ENCODE assay signal across 17 cellular contexts in genomic region chr3:55476515-55476914, GRCh38. TPM values are rescaled to one million over a fixed set of nuclear protein-coding genes. Genes with fewer than 3 reads are reported as not detected.
A peak's percentile ranks its signal among the peaks of the same experiment; 100 is the strongest.
DNase-seq lines count a peak whose midpoint lies in the region; ATAC-seq, FAIRE-seq and TF ChIP-seq lines count a peak whose summit lies in the region.
"Had no signal": no experiment of that assay in that cellular context is flagged by ENCODE, and none has a peak within 500 bp of the region (broad histone marks: within the 10 kb centered on the region; RNA-seq: fewer than 3 reads in every experiment).

No MANE protein-coding gene starts in this region.

- WGBS in heart right ventricle, 2 donors = 55 to 69% methylated on average over 3 of the region's 3 CpGs
- WGBS in SK-N-SH (ENCODE audit: low lambda C conversion rate) = 32% methylated on average over 3 of the region's 3 CpGs

- no peak overlapping the region for H2AFZ ChIP-seq in SK-N-SH (ENCODE audit: low read depth)

- peak overlapping the region; percentile 53 for H3K4me3 Mint-ChIP-seq in type B pancreatic cell
- H3K4me3 Mint-ChIP-seq in T-helper 2 cell treated with Interferon-gamma antibody and Interleukin-4, amounts not matched to agents 5 μg/mL and 100 μg/mL, for 36 hours = no peak overlapping the region
- H3K4me3 Mint-ChIP-seq: activated CD8-positive, alpha-beta T cell treated with anti-CD3 and anti-CD28 coated beads, Interleukin-2, amount 10 ng/mL, durations not matched to agents 7 days and 5 days had no signal

- H3K4me1 ChIP-seq in cardiac muscle cell (ENCODE audit: low read depth) (peaks cover 25% of the 10 kb centered on the region), heart right ventricle (peaks cover 0 to 14% (median under 1%) of the 10 kb centered on the region in 9 donors), SK-N-SH (ENCODE audit: control insufficient read depth in 1 of 2, insufficient read depth in 2 of 2, low read depth in 1 of 2, low read length in 1 of 2) (peaks cover 3 to 7% of the 10 kb centered on the region in 2 experiments; a peak in 2 of 4 replicates), kidney (ENCODE audit: control insufficient read depth in 1 of 2, insufficient read depth in 1 of 2, low read depth in 1 of 2, low read length in 2 of 2) (no peaks in the 10 kb centered on the region), gastrocnemius medialis (peaks cover 1 to 10% of the 10 kb centered on the region in 2 donors)
- H3K4me1 ChIP-seq: A549 had no signal

- no peak; a peak in 1 of 4 replicates for TF ChIP-seq EP300 in SK-N-SH (IDR thresholded peaks at IDR 0.05; ENCODE audit: borderline replicate concordance in 1 of 2, low read depth in 1 of 2, low read length in 1 of 2)

- TF ChIP-seq RAD21 in SK-N-SH (IDR thresholded peaks at IDR 0.05; ENCODE audit: low read length) = no peak

- POLR2A ChIA-PET in SK-N-SH (lab: Yijun Ruan, JAX) = no interaction called here

- no peak for TF ChIP-seq POLR2A in gastrocnemius medialis (IDR thresholded peaks at IDR 0.05)

- DNase-seq in cardiac muscle cell (ENCODE audit: low read depth in 1 of 2, low spot score in 1 of 2) (peak in 1 of 2 donors; percentile 84), heart right ventricle (no peak), SK-N-SH (no peak), fibroblast of pulmonary artery (ENCODE audit: low read depth) (peak; percentile 87), type B pancreatic cell (ENCODE audit: extremely low spot score, unreplicated experiment) (no peak), kidney (no peak), gastrocnemius medialis (no peak)
- DNase-seq in T-helper 2 cell treated with Interferon-gamma antibody and Interleukin-4, amounts not matched to agents 5 μg/mL and 100 μg/mL, for 36 hours (ENCODE audit: low spot score) = no peak
- DNase-seq: activated CD8-positive, alpha-beta T cell treated with anti-CD3 and anti-CD28 coated beads, Interleukin-2, amount 10 ng/mL, durations not matched to agents 7 days and 5 days; NCI-H1436 treated with DMSO at 0.1 percent for 48 hours; NCI-H774; nucleus accumbens had no signal

- H3K4me3 ChIP-seq in cardiac muscle cell (no peak overlapping the region), heart right ventricle (no peak overlapping the region), SK-N-SH (ENCODE audit: low read depth in 2 of 2, low read length in 1 of 2) (no peak overlapping the region), fibroblast of pulmonary artery (replicated peaks; ENCODE audit: low read depth, low read length) (no peak overlapping the region), kidney (ENCODE audit: low read length in 2 of 2) (no peak overlapping the region), gastrocnemius medialis (no peak overlapping the region)
- H3K4me3 ChIP-seq: A549, K562, thoracic aorta had no signal

- CTCF ChIA-PET in SK-N-SH (lab: Yijun Ruan, JAX) = interaction anchor here (1.1 to 1.4 kb wide), 6 partner anchors 8 to 1048 kb away, joined by 3 to 4 read pairs (median 4); no protein-coding TSS in a partner anchor

- H3K36me3 ChIP-seq in cardiac muscle cell (peaks cover 37% of the 10 kb centered on the region), heart right ventricle (no peaks in the 10 kb centered on the region), SK-N-SH (replicated peaks in 1 of 2; ENCODE audit: control insufficient read depth in 1 of 2, insufficient read depth in 2 of 2, low read length in 1 of 2) (peaks cover 30 to 35% of the 10 kb centered on the region in 2 experiments), kidney (ENCODE audit: control insufficient read depth in 1 of 2, insufficient read depth in 2 of 2, low read length in 2 of 2) (no peaks in the 10 kb centered on the region), gastrocnemius medialis (no peaks in the 10 kb centered on the region)
- H3K36me3 ChIP-seq: thoracic aorta had no signal

- H3K4me2 ChIP-seq in SK-N-SH = peak overlapping the region; percentile 80
- H3K4me2 ChIP-seq: A549 had no signal

- H3K9ac ChIP-seq in SK-N-SH (0 out of 2 replicates have a peak overlapping the region, but pooled peaks have one; percentile 79), kidney (ENCODE audit: low read length in 2 of 2) (no peak overlapping the region)

- no peaks in the 10 kb centered on the region for H3K27me3 ChIP-seq in cardiac muscle cell
- H3K27me3 ChIP-seq in heart right ventricle = peaks cover 0 to 37% (median 20%) of the 10 kb centered on the region in 7 donors
- no peaks in the 10 kb centered on the region for H3K27me3 ChIP-seq in SK-N-SH (ENCODE audit: insufficient read depth)
- peaks cover under 1 to 15% (median 6%) of the 10 kb centered on the region in 3 donors for H3K27me3 ChIP-seq in gastrocnemius medialis

- H3K9me3 Mint-ChIP-seq in type B pancreatic cell = no peaks in the 10 kb centered on the region
- H3K9me3 Mint-ChIP-seq in T-helper 2 cell treated with Interferon-gamma antibody and Interleukin-4, amounts not matched to agents 5 μg/mL and 100 μg/mL, for 36 hours = no peaks in the 10 kb centered on the region
- H3K9me3 Mint-ChIP-seq: brain had no signal

- H3K27ac Mint-ChIP-seq in type B pancreatic cell = peak overlapping the region; percentile 55
- no peak overlapping the region for H3K27ac Mint-ChIP-seq in T-helper 2 cell treated with Interferon-gamma antibody and Interleukin-4, amounts not matched to agents 5 μg/mL and 100 μg/mL, for 36 hours
- H3K27ac Mint-ChIP-seq: activated CD8-positive, alpha-beta T cell treated with anti-CD3 and anti-CD28 coated beads, Interleukin-2, amount 10 ng/mL, durations not matched to agents 7 days and 5 days had no signal

- no peak for FAIRE-seq in kidney (lab: Jason Lieb, UNC)
- FAIRE-seq: A549, K562 had no signal

- H3K27ac ChIP-seq in cardiac muscle cell (peak overlapping the region; percentile 57), heart right ventricle (no peak overlapping the region), SK-N-SH (ENCODE audit: low read depth in 2 of 2, low read length in 1 of 2) (peak overlapping the region in 1 of 2 experiments; percentile 64; a peak in 2 of 4 replicates), kidney (ENCODE audit: low read depth in 2 of 2, low read length in 2 of 2) (no peak overlapping the region), gastrocnemius medialis (no peak overlapping the region)
- H3K27ac ChIP-seq: A549, thoracic aorta had no signal

- peaks cover 42% of the 10 kb centered on the region for H3K27me3 Mint-ChIP-seq in type B pancreatic cell
- peaks cover 26% of the 10 kb centered on the region for H3K27me3 Mint-ChIP-seq in T-helper 2 cell treated with Interferon-gamma antibody and Interleukin-4, amounts not matched to agents 5 μg/mL and 100 μg/mL, for 36 hours (ENCODE audit: low read depth)

- no peaks in the 10 kb centered on the region for H3K9me2 ChIP-seq in SK-N-SH

- H3K36me3 Mint-ChIP-seq in type B pancreatic cell = peaks cover 75% of the 10 kb centered on the region
- no peaks in the 10 kb centered on the region for H3K36me3 Mint-ChIP-seq in T-helper 2 cell treated with Interferon-gamma antibody and Interleukin-4, amounts not matched to agents 5 μg/mL and 100 μg/mL, for 36 hours (ENCODE audit: low read depth)

- H4K20me1 ChIP-seq in SK-N-SH (ENCODE audit: insufficient read depth) = no peaks in the 10 kb centered on the region

- peaks cover 88% of the 10 kb centered on the region for H3K79me2 ChIP-seq in SK-N-SH (ENCODE audit: insufficient read depth)

- intact Hi-C loops in heart right ventricle (cut with DNase I) = loop anchor here in 1 of 10 donors (5.0 kb wide), 1 partner anchor 776 kb away; no protein-coding TSS in a partner anchor
- intact Hi-C loops in kidney (cut with DNase I) = no loop called here
- intact Hi-C loops in gastrocnemius medialis (cut with DNase I; ENCODE audit: low total_unique reads) = no loop called here

- H3K4me1 Mint-ChIP-seq in type B pancreatic cell (ENCODE audit: unreplicated experiment) = peaks cover 69% of the 10 kb centered on the region
- no peaks in the 10 kb centered on the region for H3K4me1 Mint-ChIP-seq in T-helper 2 cell treated with Interferon-gamma antibody and Interleukin-4, amounts not matched to agents 5 μg/mL and 100 μg/mL, for 36 hours (ENCODE audit: low read depth)

- no peak for TF ChIP-seq CTCF in cardiac muscle cell (IDR thresholded peaks at IDR 0.05; ENCODE audit: low read depth, low read length)
- no peak for TF ChIP-seq CTCF in heart right ventricle (IDR thresholded peaks at IDR 0.05)
- TF ChIP-seq CTCF in SK-N-SH (IDR thresholded peaks at IDR 0.05) = no peak
- TF ChIP-seq CTCF in fibroblast of pulmonary artery (IDR thresholded peaks at IDR 0.05; ENCODE audit: low read length, missing control alignments) = no peak
- no peak for TF ChIP-seq CTCF in type B pancreatic cell (conservative IDR thresholded peaks at IDR 0.05)
- no peak for TF ChIP-seq CTCF in kidney (IDR thresholded peaks at IDR 0.05; ENCODE audit: borderline replicate concordance, extremely low read depth, insufficient read depth)
- TF ChIP-seq CTCF in gastrocnemius medialis (IDR thresholded peaks at IDR 0.05 in 4 of 5, conservative IDR thresholded peaks at IDR 0.05 in 1 of 5) = no peak

- in situ Hi-C loops in gastrocnemius medialis (cut with MboI; ENCODE audit: low sequenced_read_pairs in 4 of 4) = loop anchor here (25.0 kb wide), 4 partner anchors 261 to 1011 kb away; no protein-coding TSS in a partner anchor

- H3K9me3 ChIP-seq in cardiac muscle cell (ENCODE audit: low read depth) (no peaks in the 10 kb centered on the region), heart right ventricle (no peaks in the 10 kb centered on the region), SK-N-SH (no peaks in the 10 kb centered on the region), kidney (ENCODE audit: control insufficient read depth in 1 of 2, low read length in 2 of 2) (no peaks in the 10 kb centered on the region), gastrocnemius medialis (no peaks in the 10 kb centered on the region)
- H3K9me3 ChIP-seq: A549, thoracic aorta had no signal

- no peaks in the 10 kb centered on the region for H3F3A ChIP-seq in SK-N-SH (replicated peaks; ENCODE audit: insufficient read depth)

- ATAC-seq in heart right ventricle (no peak), gastrocnemius medialis (no peak)
- ATAC-seq: A549; activated CD8-positive, alpha-beta T cell treated with anti-CD3 and anti-CD28 coated beads, Interleukin-2, amount 10 ng/mL, durations not matched to agents 7 days and 5 days; K562; Right ventricle myocardium inferior had no signal

TF ChIP-seq in SK-N-SH, 30 proteins besides CTCF, POLR2A, EP300 and RAD21 (continues in another document):
- TF ChIP-seq FOXJ3 (CRISPR knock-in tag; IDR thresholded peaks at IDR 0.05) (no peak), JUND (IDR thresholded peaks at IDR 0.05) (peak; percentile 42; the same call in 1 of the 2 replicates)

RNA-seq across cellular contexts. Expression of gene WNT5A, which starts 10.6 kb away (rescaled TPM):
- total RNA-seq in cardiac muscle cell (94.2 and 113 TPM in 2 replicates), heart right ventricle (1 to 10 TPM; 2.6 to 5.9 (median 3.2) TPM), type B pancreatic cell (ENCODE audit: low replicate concordance) (62.0 and 99.3 TPM in 2 replicates), kidney (9.9 TPM), gastrocnemius medialis (1 to 10 TPM; 1.6 to 2.9 (median 1.9) TPM)
- polyA plus RNA-seq in cardiac muscle cell (18.4 and 22.3 TPM in 2 replicates), heart right ventricle (1 to 10 TPM in 1 of 2 donors, under 1 TPM in 1; 0.33 to 1.2 TPM), SK-N-SH (2012; rRNA removed) (27.1 and 30.7 TPM in 2 replicates), kidney (ENCODE audit: insufficient read depth, low read depth, low replicate concordance) (0.67 TPM)
- 13.5 and 23.5 TPM in 2 replicates for polyA plus RNA-seq in SK-N-SH (2012; cell fraction: cytosol; rRNA removed)
- polyA plus RNA-seq in SK-N-SH (2012; cell fraction: nucleus; rRNA removed) = 57.8 and 62.1 TPM in 2 replicates
- total RNA-seq: activated CD8-positive, alpha-beta T cell treated with anti-CD3 and anti-CD28 coated beads, Interleukin-2, amount 10 ng/mL, durations not matched to agents 7 days and 5 days had no signal
- polyA plus RNA-seq: K562 had no signal
